ENCODE assay signal across 23 cellular contexts in genomic region chr11:46306296-46306853, GRCh38. TPM values are rescaled to one million over a fixed set of nuclear protein-coding genes. Genes with fewer than 3 reads are reported as not detected.
DNase-seq lines count a peak whose midpoint lies in the region; ATAC-seq and TF ChIP-seq lines count a peak whose summit lies in the region.
"Had no signal": no experiment of that assay in that cellular context is flagged by ENCODE, and none has a peak within 500 bp of the region (broad histone marks: within the 10 kb centered on the region; RNA-seq: fewer than 3 reads in every experiment).

No MANE protein-coding gene starts in this region.

- H3K4me1 ChIP-seq in NT2/D1 (ENCODE audit: insufficient read depth, insufficient read length), result peaks cover 26% of the 10 kb centered on the region
- peaks cover 8% of the 10 kb centered on the region for H3K4me1 ChIP-seq in fibroblast of lung (ENCODE audit: control insufficient read depth, extremely low read depth, insufficient read depth, low read length)
- peaks cover 9% of the 10 kb centered on the region for H3K4me1 ChIP-seq in smooth muscle cell (ENCODE audit: low read depth)

- H3K4me3 ChIP-seq in NT2/D1 (ENCODE audit: insufficient read length, low read depth), result no peak overlapping the region
- no peak overlapping the region for H3K4me3 ChIP-seq in fibroblast of lung (replicated peaks in 1 of 4; ENCODE audit: control extremely low read depth in 1 of 4, insufficient read depth in 1 of 4, low read depth in 3 of 4, low read length in 4 of 4)
- H3K4me3 ChIP-seq in smooth muscle cell, result no peak overlapping the region
- H3K4me3 ChIP-seq: coronary artery, heart left ventricle had no signal

- no peak for TF ChIP-seq CTCF in activated CD8-positive, alpha-beta T cell treated with anti-CD3 and anti-CD28 coated beads for 36 hours (IDR thresholded peaks at IDR 0.05)
- TF ChIP-seq CTCF in fibroblast of lung (conservative IDR thresholded peaks at IDR 0.05 in 1 of 2, IDR thresholded peaks at IDR 0.05 in 1 of 2; ENCODE audit: low read depth in 1 of 2, low read length in 2 of 2) (no peak), smooth muscle cell (IDR thresholded peaks at IDR 0.05; ENCODE audit: borderline replicate concordance, insufficient read depth, poor library complexity, severe bottlenecking) (no peak)

- CTCF ChIA-PET in activated CD8-positive, alpha-beta T cell treated with anti-CD3 and anti-CD28 coated beads, Interleukin-2, amount 10 ng/mL, durations not matched to agents 7 days and 5 days (lab: Charles Lee), result interaction anchor here (1.0 to 14.1 kb wide), 7 partner anchors 9 to 181 kb away, joined by 3 to 366 read pairs (median 37); partner anchors contain the start of gene CREB3L1
- CTCF ChIA-PET in activated CD8-positive, alpha-beta T cell treated with anti-CD3 and anti-CD28 coated beads for 36 hours (lab: Charles Lee), result interaction anchor here (0.8 to 14.7 kb wide), 6 partner anchors 10 to 66 kb away, joined by 3 to 382 read pairs (median 22); no protein-coding TSS in a partner anchor

- no peaks in the 10 kb centered on the region for H3K9me3 Mint-ChIP-seq in activated CD8-positive, alpha-beta T cell treated with anti-CD3 and anti-CD28 coated beads, Interleukin-2, amount 10 ng/mL, durations not matched to agents 7 days and 5 days (ENCODE audit: insufficient read depth)
- H3K9me3 Mint-ChIP-seq in activated CD8-positive, alpha-beta T cell treated with anti-CD3 and anti-CD28 coated beads for 36 hours, result no peaks in the 10 kb centered on the region
- H3K9me3 Mint-ChIP-seq: activated CD4-positive, alpha-beta memory T cell treated with anti-CD3 and anti-CD28 coated beads for 36 hours; activated naive CD8-positive, alpha-beta T cell treated with anti-CD3 and anti-CD28 coated beads, Interleukin-2, amount 10 ng/mL, durations not matched to agents 7 days and 5 days; memory B cell had no signal

- H3K4me1 Mint-ChIP-seq in activated CD8-positive, alpha-beta T cell treated with anti-CD3 and anti-CD28 coated beads, Interleukin-2, amount 10 ng/mL, durations not matched to agents 7 days and 5 days (ENCODE audit: low read depth), result peaks cover 16% of the 10 kb centered on the region
- H3K4me1 Mint-ChIP-seq in activated CD8-positive, alpha-beta T cell treated with anti-CD3 and anti-CD28 coated beads for 36 hours (ENCODE audit: low read depth), result peaks cover 5% of the 10 kb centered on the region

- H3K36me3 Mint-ChIP-seq in activated CD8-positive, alpha-beta T cell treated with anti-CD3 and anti-CD28 coated beads, Interleukin-2, amount 10 ng/mL, durations not matched to agents 7 days and 5 days (ENCODE audit: low read depth), result no peaks in the 10 kb centered on the region
- H3K36me3 Mint-ChIP-seq in activated CD8-positive, alpha-beta T cell treated with anti-CD3 and anti-CD28 coated beads for 36 hours (ENCODE audit: low read depth), result no peaks in the 10 kb centered on the region
- H3K36me3 Mint-ChIP-seq: activated CD4-positive, alpha-beta memory T cell treated with anti-CD3 and anti-CD28 coated beads for 36 hours; activated naive CD8-positive, alpha-beta T cell treated with anti-CD3 and anti-CD28 coated beads, Interleukin-2, amount 10 ng/mL, durations not matched to agents 7 days and 5 days; memory B cell had no signal

- no peak for DNase-seq in activated CD8-positive, alpha-beta T cell treated with anti-CD3 and anti-CD28 coated beads, Interleukin-2, amount 10 ng/mL, durations not matched to agents 7 days and 5 days
- DNase-seq in activated CD8-positive, alpha-beta T cell treated with anti-CD3 and anti-CD28 coated beads for 36 hours, result no peak
- DNase-seq in NT2/D1 (ENCODE audit: low read depth, low spot score) (no peak), fibroblast of lung (ENCODE audit: low read depth in 2 of 2) (peak; percentile 44 to 49), smooth muscle cell (lab: John Stamatoyannopoulos, UW; ENCODE audit: unreplicated experiment) (no peak), Right ventricle myocardium superior (no peak), NOMO-1 treated with dmso at 0.1 percent for 144 hours (lab: John Stamatoyannopoulos, UW; ENCODE audit: unreplicated experiment) (no peak)
- DNase-seq: activated CD4-positive, alpha-beta memory T cell treated with anti-CD3 and anti-CD28 coated beads for 36 hours; activated effector memory CD4-positive, alpha-beta T cell treated with Interleukin-2 at 50 U/mL for 16 hours; activated naive CD8-positive, alpha-beta T cell treated with anti-CD3 and anti-CD28 coated beads, Interleukin-2, amount 10 ng/mL, durations not matched to agents 7 days and 5 days; brain microvascular endothelial cell; COR-L47; DND-41; heart left ventricle; NCI-H1092 treated with DMSO at 0.1 percent for 48 hours; NCI-H2029 treated with DMSO at 0.1 percent for 48 hours; NCI-H774; occipital lobe; SHP77; substantia nigra had no signal

- ATAC-seq in activated CD8-positive, alpha-beta T cell treated with anti-CD3 and anti-CD28 coated beads, Interleukin-2, amount 10 ng/mL, durations not matched to agents 7 days and 5 days, result no peak
- no peak for ATAC-seq in activated CD8-positive, alpha-beta T cell treated with anti-CD3 and anti-CD28 coated beads for 36 hours
- ATAC-seq in HG02938 (IDR thresholded peaks at IDR 0.05; ENCODE audit: unreplicated experiment) (no peak), Right ventricle myocardium superior (ENCODE audit: poor library complexity) (no peak)
- ATAC-seq: heart left ventricle had no signal

- H3K9ac ChIP-seq in NT2/D1 (ENCODE audit: insufficient read length, low read depth) (peak overlapping the region; percentile 13), fibroblast of lung (ENCODE audit: insufficient read depth, low read length) (no peak overlapping the region), smooth muscle cell (ENCODE audit: low read depth) (no peak overlapping the region)

- H3K27ac ChIP-seq in fibroblast of lung (ENCODE audit: insufficient read depth, low read length) (no peak overlapping the region), smooth muscle cell (ENCODE audit: low read depth) (peak overlapping the region; percentile 38)
- H3K27ac ChIP-seq: brain microvascular endothelial cell, coronary artery, heart left ventricle had no signal

- 83% methylated on average over 5 of the region's 5 CpGs for WGBS in smooth muscle cell (ENCODE audit: low lambda C conversion rate)

- peaks cover 78% of the 10 kb centered on the region for H3K36me3 ChIP-seq in NT2/D1 (ENCODE audit: insufficient read depth, insufficient read length, low read length)
- H3K36me3 ChIP-seq in fibroblast of lung (ENCODE audit: control insufficient read depth, insufficient read depth, low read length), result peaks cover 28% of the 10 kb centered on the region
- no peaks in the 10 kb centered on the region for H3K36me3 ChIP-seq in smooth muscle cell (ENCODE audit: low read depth)

- peaks cover 3% of the 10 kb centered on the region for H3K27me3 Mint-ChIP-seq in activated CD8-positive, alpha-beta T cell treated with anti-CD3 and anti-CD28 coated beads, Interleukin-2, amount 10 ng/mL, durations not matched to agents 7 days and 5 days (ENCODE audit: low read depth)
- no peaks in the 10 kb centered on the region for H3K27me3 Mint-ChIP-seq in activated CD8-positive, alpha-beta T cell treated with anti-CD3 and anti-CD28 coated beads for 36 hours
- H3K27me3 Mint-ChIP-seq: activated CD4-positive, alpha-beta memory T cell treated with anti-CD3 and anti-CD28 coated beads for 36 hours had no signal

- H3K79me2 ChIP-seq in fibroblast of lung (ENCODE audit: control insufficient read depth, insufficient read depth, low read length), result peaks cover 12% of the 10 kb centered on the region
- peaks cover 66% of the 10 kb centered on the region for H3K79me2 ChIP-seq in smooth muscle cell (ENCODE audit: low read depth)

- POLR2A ChIA-PET in activated CD8-positive, alpha-beta T cell treated with anti-CD3 and anti-CD28 coated beads, Interleukin-2, amount 10 ng/mL, durations not matched to agents 7 days and 5 days (lab: Charles Lee), result no interaction called here
- POLR2A ChIA-PET in activated CD8-positive, alpha-beta T cell treated with anti-CD3 and anti-CD28 coated beads for 36 hours (lab: Charles Lee), result no interaction called here

- H3K27me3 ChIP-seq in NT2/D1 (ENCODE audit: insufficient read depth, insufficient read length) (no peaks in the 10 kb centered on the region), fibroblast of lung (ENCODE audit: control insufficient read depth, insufficient read depth, low read length) (no peaks in the 10 kb centered on the region), smooth muscle cell (ENCODE audit: low read depth) (no peaks in the 10 kb centered on the region)
- H3K27me3 ChIP-seq: brain microvascular endothelial cell, heart left ventricle had no signal

- H2AFZ ChIP-seq in fibroblast of lung (ENCODE audit: low read length) (no peak overlapping the region), smooth muscle cell (ENCODE audit: low read depth) (no peak overlapping the region)

- H3F3A ChIP-seq in smooth muscle cell (ENCODE audit: low read depth), result no peaks in the 10 kb centered on the region

- H3K4me2 ChIP-seq in fibroblast of lung (ENCODE audit: extremely low read depth, insufficient read depth, low read length), result no peak overlapping the region
- no peak overlapping the region for H3K4me2 ChIP-seq in smooth muscle cell

- H3K9me3 ChIP-seq in NT2/D1 (ENCODE audit: insufficient read depth, low read length) (no peaks in the 10 kb centered on the region), fibroblast of lung (ENCODE audit: control insufficient read depth, insufficient read depth, low read depth, low read length) (no peaks in the 10 kb centered on the region), smooth muscle cell (replicated peaks; ENCODE audit: low read depth) (no peaks in the 10 kb centered on the region)
- H3K9me3 ChIP-seq: heart left ventricle had no signal

- H3K27ac Mint-ChIP-seq in activated CD8-positive, alpha-beta T cell treated with anti-CD3 and anti-CD28 coated beads, Interleukin-2, amount 10 ng/mL, durations not matched to agents 7 days and 5 days, result peak overlapping the region; percentile 12
- no peak overlapping the region for H3K27ac Mint-ChIP-seq in activated CD8-positive, alpha-beta T cell treated with anti-CD3 and anti-CD28 coated beads for 36 hours
- H3K27ac Mint-ChIP-seq: activated CD4-positive, alpha-beta memory T cell treated with anti-CD3 and anti-CD28 coated beads for 36 hours; activated naive CD8-positive, alpha-beta T cell treated with anti-CD3 and anti-CD28 coated beads, Interleukin-2, amount 10 ng/mL, durations not matched to agents 7 days and 5 days; memory B cell had no signal

- H3K4me3 Mint-ChIP-seq in activated CD8-positive, alpha-beta T cell treated with anti-CD3 and anti-CD28 coated beads, Interleukin-2, amount 10 ng/mL, durations not matched to agents 7 days and 5 days, result no peak overlapping the region
- H3K4me3 Mint-ChIP-seq in activated CD8-positive, alpha-beta T cell treated with anti-CD3 and anti-CD28 coated beads for 36 hours, result no peak overlapping the region
- H3K4me3 Mint-ChIP-seq: activated CD4-positive, alpha-beta memory T cell treated with anti-CD3 and anti-CD28 coated beads for 36 hours; activated naive CD8-positive, alpha-beta T cell treated with anti-CD3 and anti-CD28 coated beads, Interleukin-2, amount 10 ng/mL, durations not matched to agents 7 days and 5 days; memory B cell had no signal

- H4K20me1 ChIP-seq in fibroblast of lung (ENCODE audit: control insufficient read depth, extremely low read depth, insufficient read depth, low read length) (no peaks in the 10 kb centered on the region), smooth muscle cell (ENCODE audit: low read depth) (peaks cover 84% of the 10 kb centered on the region)

- intact Hi-C loops in activated CD8-positive, alpha-beta T cell treated with anti-CD3 and anti-CD28 coated beads for 36 hours (cut with micrococcal nuclease), result loop anchor here (5.0 to 10.0 kb wide), 2 partner anchors 69 to 182 kb away; partner anchors contain the start of gene PHF21A
- intact Hi-C loops in Right ventricle myocardium superior (cut with DNase I), result no loop called here

RNA-seq across cellular contexts. Expression of gene CREB3L1, which starts 28.9 kb away (rescaled TPM):
- total RNA-seq in activated CD8-positive, alpha-beta T cell treated with anti-CD3 and anti-CD28 coated beads, Interleukin-2, amount 10 ng/mL, durations not matched to agents 7 days and 5 days, result not detected
- not detected for total RNA-seq in activated CD8-positive, alpha-beta T cell treated with anti-CD3 and anti-CD28 coated beads for 36 hours
- total RNA-seq in fibroblast of lung, result 14.4 and 28.4 TPM in 2 replicates
- 18.8 and 31.2 TPM in 2 replicates for polyA plus RNA-seq in fibroblast of lung
- polyA plus RNA-seq in fibroblast of lung (2012), result 112 and 132 TPM in 2 replicates
- polyA minus RNA-seq in fibroblast of lung (ENCODE audit: low replicate concordance), result 267 and 318 TPM in 2 replicates
- 49.1 and 63.3 TPM in 2 replicates for total RNA-seq in smooth muscle cell
- polyA plus RNA-seq in smooth muscle cell, result 385 and 437 TPM in 2 replicates
- total RNA-seq in Right ventricle myocardium superior, result 69.2 TPM
- total RNA-seq: activated CD4-positive, alpha-beta memory T cell treated with anti-CD3 and anti-CD28 coated beads for 36 hours; activated naive CD8-positive, alpha-beta T cell treated with anti-CD3 and anti-CD28 coated beads, Interleukin-2, amount 10 ng/mL, durations not matched to agents 7 days and 5 days had no signal

RNA-seq across cellular contexts. Expression of gene DGKZ, which starts 40.9 kb away (rescaled TPM):
- total RNA-seq in activated CD8-positive, alpha-beta T cell treated with anti-CD3 and anti-CD28 coated beads, Interleukin-2, amount 10 ng/mL, durations not matched to agents 7 days and 5 days, result 100 to 1,000 TPM; 151 to 152 TPM
- 10 to 100 TPM; 94.4 to 94.9 TPM for total RNA-seq in activated CD8-positive, alpha-beta T cell treated with anti-CD3 and anti-CD28 coated beads for 36 hours
- total RNA-seq in fibroblast of lung (24.9 and 35.5 TPM in 2 replicates), smooth muscle cell (32.2 and 42.1 TPM in 2 replicates), Right ventricle myocardium superior (65.8 TPM)
- polyA plus RNA-seq in fibroblast of lung (16.4 and 26.1 TPM in 2 replicates), smooth muscle cell (30.7 and 52.0 TPM in 2 replicates)
- polyA plus RNA-seq in fibroblast of lung (2012), result 34.5 and 44.0 TPM in 2 replicates
- 71.9 and 76.7 TPM in 2 replicates for polyA minus RNA-seq in fibroblast of lung (ENCODE audit: low replicate concordance)

Comparison
In these comparisons a context has a peak if more than half of its experiments do, and no peak if none do; other contexts are left out.
1. DNase-seq: peak in fibroblast of lung (2 of 2); none in activated CD8-positive, alpha-beta T cell treated with anti-CD3 and anti-CD28 coated beads, Interleukin-2, amount 10 ng/mL, durations not matched to agents 7 days and 5 days (single experiment), activated CD8-positive, alpha-beta T cell treated with anti-CD3 and anti-CD28 coated beads for 36 hours (single experiment), NT2/D1 (single experiment), smooth muscle cell (single experiment), Right ventricle myocardium superior (single experiment) and NOMO-1 treated with dmso at 0.1 percent for 144 hours (single experiment).
2. RNA of gene CREB3L1, which starts 28.9 kb away (total RNA-seq): 69.2 TPM in Right ventricle myocardium superior (single experiment), 49.1 to 63.3 TPM in smooth muscle cell and 14.4 to 28.4 TPM in fibroblast of lung; not detected in activated CD8-positive, alpha-beta T cell treated with anti-CD3 and anti-CD28 coated beads for 36 hours and not detected in activated CD8-positive, alpha-beta T cell treated with anti-CD3 and anti-CD28 coated beads, Interleukin-2, amount 10 ng/mL, durations not matched to agents 7 days and 5 days; every median in the first group is over 10 times any median in the second.